ENCODE assay signal across 1 cellular context in the genomic region with DNA sequence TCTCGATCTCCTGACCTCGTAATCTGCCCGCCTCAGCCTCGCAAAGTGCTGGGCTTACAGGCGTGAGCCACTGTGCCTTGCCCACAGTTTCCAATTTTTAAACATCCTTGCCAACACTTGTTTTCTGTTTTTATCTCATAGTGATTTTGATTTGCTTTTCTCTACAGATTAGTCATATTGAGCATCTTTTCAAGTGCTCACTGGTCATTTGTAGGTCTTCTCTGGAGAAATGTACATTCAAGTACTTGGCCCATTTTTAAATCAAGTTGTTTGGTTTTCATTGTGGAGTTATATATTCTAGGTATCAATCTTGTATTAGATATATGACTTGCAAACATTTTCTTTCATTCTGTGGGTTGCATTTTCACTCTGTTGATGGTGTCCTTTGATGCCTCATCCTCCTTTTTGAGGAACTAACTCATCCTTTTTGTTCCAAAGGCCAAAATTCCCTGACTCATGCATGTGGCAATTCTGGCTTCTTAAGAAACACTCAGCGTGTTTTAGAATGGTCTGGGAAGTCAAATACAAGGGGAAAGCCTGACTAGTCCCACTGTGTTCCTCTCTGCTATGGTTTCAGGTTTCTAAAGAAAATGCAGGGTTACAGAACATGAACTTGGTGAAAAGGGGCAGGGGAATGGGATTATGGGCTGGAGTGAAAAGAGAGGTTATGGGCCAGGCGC.
TF ChIP-seq lines count a peak whose summit lies in the region.

No MANE protein-coding gene starts in this region.

TF ChIP-seq in K562, 482 proteins besides CTCF, POLR2A, EP300 and RAD21:
- TF ChIP-seq FOSL1 (tag; conservative IDR thresholded peaks at IDR 0.05): peak; percentile 51; the same call in 1 of the 2 replicates
- no peak for TF ChIP-seq L3MBTL2 (IDR thresholded peaks at IDR 0.05)
- no peak for TF ChIP-seq PTRF (tag; IDR thresholded peaks at IDR 0.05)
- TF ChIP-seq MECOM (CRISPR knock-in tag; IDR thresholded peaks at IDR 0.05): 0 out of 2 replicates have a peak, but pooled peaks have one; percentile 24
- TF ChIP-seq ETV6 (IDR thresholded peaks at IDR 0.05; ENCODE audit: borderline replicate concordance in 1 of 2, low read depth in 2 of 2, low read length in 1 of 2): no peak
- no peak for TF ChIP-seq ETV6 (CRISPR knock-in tag; IDR thresholded peaks at IDR 0.05; ENCODE audit: borderline replicate concordance)
- no peak for TF ChIP-seq PHF8 (IDR thresholded peaks at IDR 0.05; ENCODE audit: borderline replicate concordance, low read length)
- no peak for TF ChIP-seq HMG20B (CRISPR knock-in tag; IDR thresholded peaks at IDR 0.05)
- TF ChIP-seq ZNF311 (CRISPR knock-in tag; IDR thresholded peaks at IDR 0.05): no peak
- 0 out of 2 replicates have a peak, but pooled peaks have one; percentile 24 for TF ChIP-seq JUN (IDR thresholded peaks at IDR 0.05; ENCODE audit: borderline replicate concordance, low read depth, low read length)
- TF ChIP-seq JUN (CRISPR knock-in tag; IDR thresholded peaks at IDR 0.05; ENCODE audit: borderline replicate concordance): no peak
- peak; percentile 68; the same call in 1 of the 2 replicates for TF ChIP-seq ATF3 (IDR thresholded peaks at IDR 0.05)
- no peak for TF ChIP-seq ATF3 (CRISPR knock-in tag; conservative IDR thresholded peaks at IDR 0.05)
- peak; percentile 68 for TF ChIP-seq CTBP1 (IDR thresholded peaks at IDR 0.05; ENCODE audit: borderline replicate concordance)
- peak; percentile 87 for TF ChIP-seq CEBPB (tag; IDR thresholded peaks at IDR 0.05)
- TF ChIP-seq JUND (IDR thresholded peaks at IDR 0.05; ENCODE audit: borderline replicate concordance, low read depth, low read length): peak; percentile 16; the same call in 1 of the 2 replicates
- 0 out of 3 replicates have a peak, but pooled peaks have one; percentile 40 for TF ChIP-seq JUND (tag; IDR thresholded peaks at IDR 0.05; ENCODE audit: borderline replicate concordance, low read depth, low read length)
- TF ChIP-seq TRIM24 (IDR thresholded peaks at IDR 0.05): 0 out of 4 replicates have a peak, but pooled peaks of 1 of the 2 experiments have one; percentile 15
- no peak for TF ChIP-seq ZNF583 (CRISPR knock-in tag; IDR thresholded peaks at IDR 0.05)
- TF ChIP-seq GMEB1 (CRISPR knock-in tag; IDR thresholded peaks at IDR 0.05): no peak
- no peak for TF ChIP-seq SMAD4 (CRISPR knock-in tag; conservative IDR thresholded peaks at IDR 0.05)
- TF ChIP-seq SP1 (CRISPR knock-in tag; IDR thresholded peaks at IDR 0.05): no peak
- TF ChIP-seq LEF1 (IDR thresholded peaks at IDR 0.05): no peak
- TF ChIP-seq ZNF766 (CRISPR knock-in tag; conservative IDR thresholded peaks at IDR 0.05): peak; percentile 93
- TF ChIP-seq ESRRB (CRISPR knock-in tag; IDR thresholded peaks at IDR 0.05; ENCODE audit: borderline replicate concordance): no peak
- no peak for TF ChIP-seq NFIC (IDR thresholded peaks at IDR 0.05)
- peak; percentile 36; the same call in 1 of the 2 replicates for TF ChIP-seq CEBPG (CRISPR knock-in tag; IDR thresholded peaks at IDR 0.05)
- peak in 1 of 2 experiments; percentile 72; a peak in 2 of 4 replicates for TF ChIP-seq CEBPG (tag; conservative IDR thresholded peaks at IDR 0.05 in 1 of 2, IDR thresholded peaks at IDR 0.05 in 1 of 2)
- peak; percentile 80 for TF ChIP-seq MAFG (tag; conservative IDR thresholded peaks at IDR 0.05)
- TF ChIP-seq, protein P1, sequence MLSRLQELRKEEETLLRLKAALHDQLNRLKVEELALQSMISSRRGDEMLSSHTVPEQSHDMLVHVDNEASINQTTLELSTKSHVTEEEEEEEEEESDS (CRISPR knock-in tag; IDR thresholded peaks at IDR 0.05): no peak
- TF ChIP-seq C11orf30 (IDR thresholded peaks at IDR 0.05; ENCODE audit: low read depth): peak; percentile 87
- no peak for TF ChIP-seq ZNF224 (CRISPR knock-in tag; IDR thresholded peaks at IDR 0.05)
- peak; percentile 80 for TF ChIP-seq NFE2 (IDR thresholded peaks at IDR 0.05; ENCODE audit: low read depth)
- TF ChIP-seq BACH1 (tag; IDR thresholded peaks at IDR 0.05): peak; percentile 69; the same call in 1 of the 2 replicates
- TF ChIP-seq, protein P2, sequence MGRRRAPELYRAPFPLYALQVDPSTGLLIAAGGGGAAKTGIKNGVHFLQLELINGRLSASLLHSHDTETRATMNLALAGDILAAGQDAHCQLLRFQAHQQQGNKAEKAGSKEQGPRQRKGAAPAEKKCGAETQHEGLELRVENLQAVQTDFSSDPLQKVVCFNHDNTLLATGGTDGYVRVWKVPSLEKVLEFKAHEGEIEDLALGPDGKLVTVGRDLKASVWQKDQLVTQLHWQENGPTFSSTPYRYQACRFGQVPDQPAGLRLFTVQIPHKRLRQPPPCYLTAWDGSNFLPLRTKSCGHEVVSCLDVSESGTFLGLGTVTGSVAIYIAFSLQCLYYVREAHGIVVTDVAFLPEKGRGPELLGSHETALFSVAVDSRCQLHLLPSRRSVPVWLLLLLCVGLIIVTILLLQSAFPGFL (CRISPR knock-in tag; IDR thresholded peaks at IDR 0.05): no peak
- no peak for TF ChIP-seq GABPB1 (CRISPR knock-in tag; IDR thresholded peaks at IDR 0.05)
- TF ChIP-seq, protein P3, sequence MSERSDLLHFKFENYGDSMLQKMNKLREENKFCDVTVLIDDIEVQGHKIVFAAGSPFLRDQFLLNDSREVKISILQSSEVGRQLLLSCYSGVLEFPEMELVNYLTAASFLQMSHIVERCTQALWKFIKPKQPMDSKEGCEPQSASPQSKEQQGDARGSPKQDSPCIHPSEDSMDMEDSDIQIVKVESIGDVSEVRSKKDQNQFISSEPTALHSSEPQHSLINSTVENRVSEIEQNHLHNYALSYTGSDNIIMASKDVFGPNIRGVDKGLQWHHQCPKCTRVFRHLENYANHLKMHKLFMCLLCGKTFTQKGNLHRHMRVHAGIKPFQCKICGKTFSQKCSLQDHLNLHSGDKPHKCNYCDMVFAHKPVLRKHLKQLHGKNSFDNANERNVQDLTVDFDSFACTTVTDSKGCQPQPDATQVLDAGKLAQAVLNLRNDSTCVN (CRISPR knock-in tag; IDR thresholded peaks at IDR 0.05): no peak
- TF ChIP-seq ZNF316 (IDR thresholded peaks at IDR 0.05): peak; percentile 78; the same call in 1 of the 2 replicates
- TF ChIP-seq PRDM10 (IDR thresholded peaks at IDR 0.05; ENCODE audit: partially characterized antibody): no peak
- peak; percentile 71 for TF ChIP-seq MAFK (IDR thresholded peaks at IDR 0.05; ENCODE audit: low read length)
- TF ChIP-seq MAFF (IDR thresholded peaks at IDR 0.05; ENCODE audit: low read length): peak; percentile 58; the same call in 1 of the 2 replicates
- TF ChIP-seq IRF9 (tag; IDR thresholded peaks at IDR 0.05): no peak
